Comparison of ENCODE assay signal across 24 cellular contexts in genomic region chr5:138159666-138160065, GRCh38. TPM values are rescaled to one million over a fixed set of nuclear protein-coding genes. Genes with fewer than 3 reads are reported as not detected.
DNase-seq lines count a peak whose midpoint lies in the region; TF ChIP-seq lines count a peak whose summit lies in the region.
"Had no signal": no experiment of that assay in that cellular context is flagged by ENCODE, and none has a peak within 500 bp of the region (broad histone marks: within the 10 kb centered on the region; RNA-seq: fewer than 3 reads in every experiment).

No MANE protein-coding gene starts in this region.

- no peaks in the 10 kb centered on the region for H3K4me1 Mint-ChIP-seq in endodermal cell

- no peaks in the 10 kb centered on the region for H3K27me3 Mint-ChIP-seq in endodermal cell (ENCODE audit: insufficient read depth)
- H3K27me3 Mint-ChIP-seq: CD8-positive, alpha-beta memory T cell; IgD-negative memory B cell had no signal

- H3K9me3 ChIP-seq in endodermal cell (ENCODE audit: control insufficient read depth, low read length), result no peaks in the 10 kb centered on the region
- H3K9me3 ChIP-seq: A549 had no signal

- H3K4me1 ChIP-seq in endodermal cell (ENCODE audit: control insufficient read depth, insufficient read depth, low read length), result no peaks in the 10 kb centered on the region
- H3K4me1 ChIP-seq: A549 had no signal

- DNase-seq in COLO829 (ENCODE audit: low spot score) (peak; percentile 81), dorsolateral prefrontal cortex (no peak), inferior parietal cortex (ENCODE audit: extremely low spot score) (peak; percentile 31), substantia nigra (lab: John Stamatoyannopoulos, UW) (peak in 4 of 49 donors; percentile 2 to 16 (median 8)), endodermal cell (no peak), OCI-M1 (lab: John Stamatoyannopoulos, UW) (no peak), NCI-H2227 (lab: John Stamatoyannopoulos, UW; ENCODE audit: unreplicated experiment) (no peak)
- DNase-seq in stimulated activated CD4-positive, alpha-beta T cell treated with anti-CD3 and anti-CD28 coated beads, Interleukin-2, amount 100 ng/mL, for 48 hours, result no peak
- DNase-seq: AML-193; CD8-positive, alpha-beta memory T cell; DMS153; DND-41; NCI-H1048; NCI-H1436; NCI-H187 treated with DMSO at 0.1 percent for 48 hours; NCI-H2171 treated with DMSO at 0.1 percent for 48 hours; NCI-H446; NCI-H524 treated with DMSO at 0.1 percent for 48 hours; NCI-H774; PC-3 had no signal

- H3K36me3 Mint-ChIP-seq in endodermal cell (ENCODE audit: low read depth), result peaks cover 81% of the 10 kb centered on the region

- H3K4me3 ChIP-seq in dorsolateral prefrontal cortex (peak overlapping the region in 1 of 59 donors; percentile 19), endodermal cell (ENCODE audit: low read length) (no peak overlapping the region)
- H3K4me3 ChIP-seq: A549 had no signal

- H3K27me3 ChIP-seq in dorsolateral prefrontal cortex (no peaks in the 10 kb centered on the region), endodermal cell (ENCODE audit: control insufficient read depth, insufficient read depth, low read length, poor library complexity, severe bottlenecking) (no peaks in the 10 kb centered on the region)

- TF ChIP-seq CTCF in dorsolateral prefrontal cortex (IDR thresholded peaks at IDR 0.05 in 54 of 56, conservative IDR thresholded peaks at IDR 0.05 in 2 of 56; ENCODE audit: low read depth in 1 of 56, partially characterized antibody in 56 of 56), result no peak
- TF ChIP-seq CTCF in endodermal cell (conservative IDR thresholded peaks at IDR 0.05), result no peak

- H3K9ac ChIP-seq in endodermal cell (ENCODE audit: extremely low read depth, low read length, poor library complexity, severe bottlenecking), result no peak overlapping the region
- H3K9ac ChIP-seq: KMS-11 had no signal

- H3K27ac ChIP-seq in dorsolateral prefrontal cortex, result peak overlapping the region in 51 of 59 donors; percentile 12 to 83 (median 60)
- H3K27ac ChIP-seq in substantia nigra (ENCODE audit: low read depth, low read length, poor library complexity, severe bottlenecking), result peak overlapping the region; percentile 64
- H3K27ac ChIP-seq in endodermal cell (ENCODE audit: low read depth, low read length), result no peak overlapping the region
- H3K27ac ChIP-seq: A549, C4-2B, KMS-11 had no signal

- no peak overlapping the region for H3K27ac Mint-ChIP-seq in endodermal cell
- H3K27ac Mint-ChIP-seq: IgD-negative memory B cell had no signal

- H3K4me3 Mint-ChIP-seq in endodermal cell, result no peak overlapping the region
- H3K4me3 Mint-ChIP-seq: CD8-positive, alpha-beta memory T cell; IgD-negative memory B cell had no signal

- 90 to 100% methylated on average over 2 to 5 of the region's 5 CpGs for WGBS in endodermal cell (ENCODE audit: insufficient coverage in 1 of 2, insufficient read length in 1 of 2), 2 experiments

- H3K9me3 Mint-ChIP-seq in endodermal cell, result no peaks in the 10 kb centered on the region
- H3K9me3 Mint-ChIP-seq: CD8-positive, alpha-beta memory T cell; IgD-negative memory B cell had no signal

- intact Hi-C loops in dorsolateral prefrontal cortex (cut with DNase I), result no loop called here

- H3K36me3 ChIP-seq in endodermal cell (ENCODE audit: control insufficient read depth, insufficient read depth, low read length), result peaks cover 78% of the 10 kb centered on the region

RNA-seq across cellular contexts. Expression of gene BRD8, which starts 18.8 kb away (rescaled TPM):
- total RNA-seq in dorsolateral prefrontal cortex (100 to 1,000 TPM in 71 of 120 experiments, 10 to 100 TPM in 49; 75.7 to 137 (median 102) TPM), endodermal cell (100 to 1,000 TPM; 120 to 122 TPM)
- 94.7 TPM for polyA plus RNA-seq in endodermal cell (2013, experiment 1 of 2)
- polyA plus RNA-seq in endodermal cell (2013, experiment 2 of 2), result 80.4 TPM

RNA-seq across cellular contexts. Expression of gene KIF20A, which starts 19.2 kb away (rescaled TPM):
- 1 to 10 TPM in 2 of 120 experiments, under 1 TPM in 16, not detected in 102; 0.16 to 1.9 (median 0.61) TPM for total RNA-seq in dorsolateral prefrontal cortex
- 10 to 100 TPM; 58.0 to 74.6 TPM for total RNA-seq in endodermal cell
- polyA plus RNA-seq in endodermal cell (2013, experiment 1 of 2), result 84.5 TPM
- 92.9 TPM for polyA plus RNA-seq in endodermal cell (2013, experiment 2 of 2)
- polyA plus RNA-seq: IgD-negative memory B cell had no signal

RNA-seq across cellular contexts. Expression of gene NME5, which starts 20.4 kb away (rescaled TPM):
- total RNA-seq in dorsolateral prefrontal cortex, result 10 to 100 TPM; 12.9 to 48.5 (median 31.0) TPM
- 1 to 10 TPM; 4.7 to 9.2 TPM for total RNA-seq in endodermal cell
- polyA plus RNA-seq in endodermal cell (2013, experiment 1 of 2), result 5.8 TPM
- polyA plus RNA-seq in endodermal cell (2013, experiment 2 of 2), result 5.3 TPM
- total RNA-seq: CD8-positive, alpha-beta memory T cell had no signal
- polyA plus RNA-seq: A549; CD8-positive, alpha-beta memory T cell; IgD-negative memory B cell had no signal

RNA-seq across cellular contexts. Expression of gene CDC23, which starts 53.5 kb away (rescaled TPM):
- total RNA-seq in dorsolateral prefrontal cortex, result 10 to 100 TPM; 17.3 to 35.9 (median 25.7) TPM
- total RNA-seq in endodermal cell, result 10 to 100 TPM; 40.9 to 45.7 TPM
- 43.8 TPM for polyA plus RNA-seq in endodermal cell (2013, experiment 1 of 2)
- 40.0 TPM for polyA plus RNA-seq in endodermal cell (2013, experiment 2 of 2)

Comparison
In these comparisons a context has a peak if more than half of its experiments do, and no peak if none do; other contexts are left out.
1. DNase-seq: peak in COLO829 (single experiment) and inferior parietal cortex (single experiment); none in dorsolateral prefrontal cortex (0 of 10), endodermal cell (single experiment), OCI-M1 (single experiment), stimulated activated CD4-positive, alpha-beta T cell treated with anti-CD3 and anti-CD28 coated beads, Interleukin-2, amount 100 ng/mL, for 48 hours (0 of 2) and NCI-H2227 (single experiment).
2. RNA of gene KIF20A, which starts 19.2 kb away (total RNA-seq): 58.0 to 74.6 TPM in endodermal cell; 0.16 to 1.9 TPM in dorsolateral prefrontal cortex; every median in the first group is over 10 times any median in the second.